Comparison of ENCODE assay signal across 8 cellular contexts in the genomic region with DNA sequence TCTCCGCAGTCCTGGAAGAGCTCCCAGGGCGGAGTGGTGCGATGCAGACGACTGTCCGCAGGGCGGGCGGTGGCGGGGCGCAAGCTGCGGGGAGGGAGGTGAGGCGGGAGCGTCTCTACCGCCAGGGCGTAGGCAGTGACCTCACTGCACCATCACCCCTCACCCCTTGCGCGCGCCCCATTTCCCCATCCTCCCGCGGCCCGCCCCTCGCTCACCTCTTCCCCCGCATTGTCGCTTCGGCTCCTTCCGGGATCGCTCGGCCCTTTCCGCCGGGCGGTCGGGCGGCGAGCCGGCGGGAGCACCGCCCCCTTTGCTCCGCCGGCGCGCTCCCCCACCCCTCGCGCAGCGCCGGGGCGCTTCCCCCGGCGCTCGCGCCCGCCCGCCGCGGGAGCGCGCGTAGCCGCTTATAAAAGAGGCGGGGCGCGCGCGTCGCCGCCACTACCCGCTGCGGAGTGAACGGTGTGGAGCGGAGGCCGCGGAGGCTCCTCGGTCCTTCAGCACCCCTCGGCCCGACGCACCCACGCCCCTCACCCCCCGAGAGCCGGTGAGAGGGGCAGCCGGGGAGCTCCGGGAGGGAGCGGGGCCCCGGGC. TPM values are rescaled to one million over a fixed set of nuclear protein-coding genes. Genes with fewer than 3 reads are reported as not detected.
DNase-seq lines count a peak whose midpoint lies in the region; TF ChIP-seq lines count a peak whose summit lies in the region.

A gene (plus strand): TSS at position 435 of the 591 bp plus-strand sequence. CDS start 14,154 bp downstream, outside the sequence.

- peak within 1 kb of the TSS; percentile 82 for H3K4me3 ChIP-seq in GM06990 (replicated peaks; ENCODE audit: low read depth, low read length)
- H3K4me3 ChIP-seq in HFF-Myc (replicated peaks; ENCODE audit: low read depth, low read length): peak within 1 kb of the TSS; percentile 73

- H3K36me3 ChIP-seq in GM06990 (ENCODE audit: control insufficient read depth, insufficient read depth, low read length): no peaks in the 10 kb centered on the region

- peak within 1 kb of the TSS; percentile 86 for H3K27ac ChIP-seq in substantia nigra (ENCODE audit: low read depth, low read length, poor library complexity, severe bottlenecking)

- no peak for TF ChIP-seq CTCF in GM06990 (IDR thresholded peaks at IDR 0.05; ENCODE audit: insufficient read depth, low read length, poor library complexity, severe bottlenecking)
- no peak for TF ChIP-seq CTCF in HFF-Myc (IDR thresholded peaks at IDR 0.05; ENCODE audit: low read depth, low read length, missing control alignments)

- DNase-seq in GM06990 (ENCODE audit: extremely low read depth, insufficient read length): peak; percentile 96
- peak; percentile 56 for DNase-seq in HFF-Myc (ENCODE audit: extremely low read depth, low read depth)
- peak; percentile 73 for DNase-seq in MV-4-11 (lab: John Stamatoyannopoulos, UW)
- DNase-seq in SK-N-DZ (ENCODE audit: low spot score): peak; percentile 88
- DNase-seq in activated naive CD4-positive, alpha-beta T cell treated with Interleukin-2 at 50 U/mL for 16 hours: peak; percentile 95
- DNase-seq in germinal center (ENCODE audit: low spot score): peak; percentile 99
- peak in 55 of 56 donors; percentile 52 to 97 (median 85) for DNase-seq in nucleus accumbens (lab: John Stamatoyannopoulos, UW)
- DNase-seq in substantia nigra (lab: John Stamatoyannopoulos, UW): peak; percentile 46 to 96 (median 82)

- H3K27me3 ChIP-seq in GM06990 (replicated peaks; ENCODE audit: control insufficient read depth, insufficient read depth, low read length): no peaks in the 10 kb centered on the region

RNA-seq across cellular contexts. Expression of the gene that starts here (rescaled TPM):
- polyA plus RNA-seq in SK-N-DZ (2014; cell fraction: cytosol; rRNA removed): 59.9 and 65.0 TPM in 2 replicates
- 149 and 265 TPM in 2 replicates for polyA plus RNA-seq in SK-N-DZ (2014; cell fraction: nucleus; rRNA removed)

Comparison
In these comparisons a context has a peak if more than half of its experiments do, and no peak if none do; other contexts are left out.
1. Peak in every context shown above with its lines: DNase-seq, H3K4me3 ChIP-seq and H3K27ac ChIP-seq.